In the genomic region with DNA sequence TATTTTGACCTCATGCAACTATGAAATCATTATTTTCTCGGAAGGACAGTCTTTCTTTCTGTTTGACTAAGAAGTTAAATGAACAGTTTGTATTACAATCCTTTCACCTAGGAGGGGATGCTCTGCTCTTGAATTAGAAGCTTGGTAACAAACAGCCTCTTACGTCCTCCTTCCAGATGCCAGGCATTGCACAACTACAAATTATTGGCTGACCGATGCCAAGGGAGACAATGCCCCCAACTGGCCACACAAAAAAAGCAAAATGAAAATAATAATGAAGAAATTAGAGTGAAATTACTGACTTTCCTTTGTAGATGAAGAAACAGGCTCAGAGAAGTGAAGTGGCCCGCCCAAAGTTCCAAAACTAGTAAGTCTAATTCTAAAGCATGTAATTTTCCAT, we compare ENCODE assay signal across 9 cellular contexts.
DNase-seq lines count a peak whose midpoint lies in the region; ATAC-seq and TF ChIP-seq lines count a peak whose summit lies in the region.
"Had no signal": no experiment of that assay in that cellular context is flagged by ENCODE, and none has a peak within 500 bp of the region (broad histone marks: within the 10 kb centered on the region; RNA-seq: fewer than 3 reads in every experiment).

No MANE protein-coding gene starts in this region.

- H3K36me3 Mint-ChIP-seq in naive thymus-derived CD8-positive, alpha-beta T cell, result no peaks in the 10 kb centered on the region

- no peaks in the 10 kb centered on the region for H3K9me3 ChIP-seq in tibial artery

- intact Hi-C loops in tibial artery (cut with DNase I; ENCODE audit: low total_unique reads), result no loop called here

- peaks cover 0 to 4% of the 10 kb centered on the region in 2 donors for H3K27me3 ChIP-seq in tibial artery

- peak; percentile 63 for DNase-seq in Jurkat, Clone E6-1 (ENCODE audit: low read depth, low spot score)
- DNase-seq in OCI-M1 (lab: John Stamatoyannopoulos, UW), result peak; percentile 70
- peak; percentile 1 for DNase-seq in fibroblast of the aortic adventitia (ENCODE audit: low read depth)
- DNase-seq in skeletal muscle cell (ENCODE audit: low read depth), result peak; percentile 2
- no peak for DNase-seq in naive thymus-derived CD8-positive, alpha-beta T cell
- no peak for DNase-seq in tibial artery
- DNase-seq in stimulated activated naive CD4-positive, alpha-beta T cell (lab: John Stamatoyannopoulos, UW), result no peak
- DNase-seq: foreskin fibroblast had no signal

- peaks cover 0 to 1% (median 0%) of the 10 kb centered on the region in 4 donors for H3K4me1 Mint-ChIP-seq in naive thymus-derived CD8-positive, alpha-beta T cell

- H3K27ac ChIP-seq in tibial artery, result no peak overlapping the region

- no peak overlapping the region for H3K4me3 Mint-ChIP-seq in naive thymus-derived CD8-positive, alpha-beta T cell

- H3K4me3 ChIP-seq in Jurkat, Clone E6-1 (ENCODE audit: low read length), result no peak overlapping the region
- H3K4me3 ChIP-seq in fibroblast of the aortic adventitia (ENCODE audit: low read depth, low read length) (no peak overlapping the region), skeletal muscle cell (ENCODE audit: low read depth, low read length) (no peak overlapping the region), tibial artery (no peak overlapping the region)

- no peaks in the 10 kb centered on the region for H3K9me3 Mint-ChIP-seq in naive thymus-derived CD8-positive, alpha-beta T cell

- TF ChIP-seq CTCF in fibroblast of the aortic adventitia (IDR thresholded peaks at IDR 0.05; ENCODE audit: insufficient read depth, low read length), result no peak
- TF ChIP-seq CTCF in tibial artery (IDR thresholded peaks at IDR 0.05), result peak in 1 of 2 experiments; percentile 20

- no peak for ATAC-seq in naive thymus-derived CD8-positive, alpha-beta T cell
- ATAC-seq in esophagus mucosa, result no peak

- H3K36me3 ChIP-seq in tibial artery, result no peaks in the 10 kb centered on the region

- POLR2A ChIA-PET in naive thymus-derived CD8-positive, alpha-beta T cell (lab: Charles Lee), result no interaction called here

- H3K27ac Mint-ChIP-seq in naive thymus-derived CD8-positive, alpha-beta T cell, result no peak overlapping the region

- no peaks in the 10 kb centered on the region for H3K4me1 ChIP-seq in tibial artery

- H3K27me3 Mint-ChIP-seq in naive thymus-derived CD8-positive, alpha-beta T cell, result peaks cover 10 to 34% (median 17%) of the 10 kb centered on the region in 5 donors

Comparison
In these comparisons a context has a peak if more than half of its experiments do, and no peak if none do; other contexts are left out.
1. DNase-seq: peak in Jurkat, Clone E6-1 (single experiment), OCI-M1 (single experiment), fibroblast of the aortic adventitia (single experiment) and skeletal muscle cell (single experiment); none in naive thymus-derived CD8-positive, alpha-beta T cell (0 of 10), tibial artery (0 of 2) and stimulated activated naive CD4-positive, alpha-beta T cell (0 of 6).